ENCODE assay signal across 10 cellular contexts in the genomic region with DNA sequence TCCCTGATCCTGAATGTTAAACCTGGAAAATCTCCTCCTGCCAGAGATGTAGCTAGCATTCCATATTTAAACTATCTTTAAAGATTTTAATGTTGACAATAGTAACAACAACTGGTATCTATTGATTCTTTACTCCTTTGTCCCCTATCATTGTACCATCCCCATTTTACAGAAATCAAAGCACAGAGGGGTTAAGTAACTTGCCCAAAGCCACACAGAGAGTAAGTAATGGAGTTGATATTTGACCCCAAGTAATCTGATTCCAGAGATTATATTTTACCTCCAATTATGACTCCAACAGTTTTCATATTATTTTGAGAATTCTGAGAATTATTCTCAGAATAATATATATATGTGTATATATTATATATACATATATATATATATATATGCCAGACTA. TPM values are rescaled to one million over a fixed set of nuclear protein-coding genes. Genes with fewer than 3 reads are reported as not detected.
DNase-seq lines count a peak whose midpoint lies in the region; ATAC-seq and TF ChIP-seq lines count a peak whose summit lies in the region.
"Had no signal": no experiment of that assay in that cellular context is flagged by ENCODE, and none has a peak within 500 bp of the region (broad histone marks: within the 10 kb centered on the region; RNA-seq: fewer than 3 reads in every experiment).

No MANE protein-coding gene starts in this region.

- H3K36me3 ChIP-seq in CD8-positive, alpha-beta memory T cell (ENCODE audit: insufficient read depth, low read length), result no peaks in the 10 kb centered on the region
- no peaks in the 10 kb centered on the region for H3K36me3 ChIP-seq in KMS-11 (ENCODE audit: insufficient read depth)
- no peaks in the 10 kb centered on the region for H3K36me3 ChIP-seq in psoas muscle (ENCODE audit: insufficient read depth in 1 of 2, low read depth in 1 of 2)
- H3K36me3 ChIP-seq: adrenal gland, ovary, WERI-Rb-1 had no signal

- POLR2A ChIA-PET in CD8-positive, alpha-beta memory T cell (lab: Charles Lee), result interaction anchor here (1.6 to 2.4 kb wide), 3 partner anchors 24 to 114 kb away, joined by 4 to 11 read pairs (median 8); partner anchors contain the start of gene GNA13

- peaks cover 11% of the 10 kb centered on the region for H3K4me1 ChIP-seq in CD8-positive, alpha-beta memory T cell (ENCODE audit: insufficient read depth, low read length)
- H3K4me1 ChIP-seq in KMS-11 (ENCODE audit: low read depth, poor library complexity, severe bottlenecking), result peaks cover 22% of the 10 kb centered on the region
- peaks cover 15% of the 10 kb centered on the region for H3K4me1 ChIP-seq in psoas muscle

- no peak overlapping the region for H3K9ac ChIP-seq in KMS-11

- peak overlapping the region in 7 of 8 donors; percentile 3 to 95 (median 78) for H3K27ac Mint-ChIP-seq in CD8-positive, alpha-beta memory T cell
- H3K27ac Mint-ChIP-seq in brain, result peak overlapping the region in 2 of 5 experiments; percentile 72 to 76

- H3K4me2 ChIP-seq in KMS-11, result peak overlapping the region; percentile 80

- H3K36me3 Mint-ChIP-seq in CD8-positive, alpha-beta memory T cell, result no peaks in the 10 kb centered on the region
- H3K36me3 Mint-ChIP-seq in brain, result no peaks in the 10 kb centered on the region

- H3K79me2 ChIP-seq in KMS-11 (ENCODE audit: insufficient read depth, low read depth), result no peaks in the 10 kb centered on the region

- intact Hi-C loops in psoas muscle (cut with DNase I), result no loop called here

- CTCF ChIA-PET in CD8-positive, alpha-beta memory T cell (lab: Charles Lee), result interaction anchor here (0.7 to 4.2 kb wide), 13 partner anchors 26 to 180 kb away, joined by 3 to 23 read pairs (median 8); partner anchors contain the start of genes GNA13, LRRC37A3 and RGS9

- peak overlapping the region in 5 of 7 donors; percentile 87 to 92 (median 90) for H3K4me3 Mint-ChIP-seq in CD8-positive, alpha-beta memory T cell
- peak overlapping the region in 3 of 5 experiments; percentile 32 to 47 (median 33) for H3K4me3 Mint-ChIP-seq in brain

- DNase-seq in CD8-positive, alpha-beta memory T cell, result no peak
- DNase-seq in psoas muscle (no peak), SIG-M5 treated with dmso at 0.1 percent for 504 hours (lab: John Stamatoyannopoulos, UW; ENCODE audit: unreplicated experiment) (no peak)
- DNase-seq: ovary, WERI-Rb-1 had no signal

- no peaks in the 10 kb centered on the region for H4K20me1 ChIP-seq in KMS-11 (ENCODE audit: insufficient read depth)

- H3K27me3 ChIP-seq in CD8-positive, alpha-beta memory T cell (ENCODE audit: insufficient read depth, low read length, poor library complexity, severe bottlenecking), result no peaks in the 10 kb centered on the region
- H3K27me3 ChIP-seq in KMS-11 (ENCODE audit: insufficient read depth, low read depth) (no peaks in the 10 kb centered on the region), psoas muscle (ENCODE audit: insufficient read depth in 3 of 3, low read length in 2 of 3) (no peaks in the 10 kb centered on the region)
- H3K27me3 ChIP-seq: adrenal gland, ovary had no signal

- H3K4me1 Mint-ChIP-seq in CD8-positive, alpha-beta memory T cell, result peaks cover 16 to 30% (median 21%) of the 10 kb centered on the region in 3 donors
- peaks cover 20% of the 10 kb centered on the region for H3K4me1 Mint-ChIP-seq in brain

- no peak overlapping the region for H2AFZ ChIP-seq in KMS-11 (ENCODE audit: low read depth)

- TF ChIP-seq CTCF in KMS-11 (conservative IDR thresholded peaks at IDR 0.05; ENCODE audit: low read depth, low read length), result no peak
- TF ChIP-seq CTCF in brain (conservative IDR thresholded peaks at IDR 0.05), result no peak
- no peak for TF ChIP-seq CTCF in psoas muscle (IDR thresholded peaks at IDR 0.05)

- H3K4me3 ChIP-seq in CD8-positive, alpha-beta memory T cell (ENCODE audit: low read length), result no peak overlapping the region
- H3K4me3 ChIP-seq in KMS-11 (IDR thresholded peaks at IDR 0.05; ENCODE audit: insufficient read depth, low read depth, low read length) (no peak overlapping the region), psoas muscle (no peak overlapping the region)

- no peaks in the 10 kb centered on the region for H3K27me3 Mint-ChIP-seq in CD8-positive, alpha-beta memory T cell
- peaks cover 26% of the 10 kb centered on the region for H3K27me3 Mint-ChIP-seq in brain

- H3K27ac ChIP-seq in CD8-positive, alpha-beta memory T cell (ENCODE audit: low read depth, low read length), result no peak overlapping the region
- peak overlapping the region; percentile 90; the same call in 1 of the 2 replicates for H3K27ac ChIP-seq in KMS-11
- H3K27ac ChIP-seq in psoas muscle, result peak overlapping the region; percentile 76
- H3K27ac ChIP-seq: WERI-Rb-1 had no signal

- ATAC-seq in psoas muscle, result no peak
- no peak for ATAC-seq in HG03457 (IDR thresholded peaks at IDR 0.05; ENCODE audit: unreplicated experiment)
- ATAC-seq in GM19452 (IDR thresholded peaks at IDR 0.05; ENCODE audit: unreplicated experiment), result no peak

- H3K9me3 ChIP-seq in CD8-positive, alpha-beta memory T cell (ENCODE audit: low read length), result no peaks in the 10 kb centered on the region
- H3K9me3 ChIP-seq in psoas muscle, result no peaks in the 10 kb centered on the region
- H3K9me3 ChIP-seq: adrenal gland, ovary had no signal

- no peaks in the 10 kb centered on the region for H3K9me3 Mint-ChIP-seq in CD8-positive, alpha-beta memory T cell
- peaks cover 0 to 2% (median 0%) of the 10 kb centered on the region in 5 experiments for H3K9me3 Mint-ChIP-seq in brain

RNA-seq across cellular contexts. Expression of gene RGS9, which starts 37.7 kb away (rescaled TPM):
- total RNA-seq in CD8-positive, alpha-beta memory T cell, result 1 to 10 TPM; 1.4 to 2.6 TPM
- 8.9 TPM for polyA plus RNA-seq in CD8-positive, alpha-beta memory T cell
- polyA plus RNA-seq in brain (ENCODE audit: insufficient read depth, low read depth, low replicate concordance) (20.2 TPM), psoas muscle (1 to 10 TPM in 2 of 3 donors, under 1 TPM in 1; 0.33 to 2.1 (median 1.5) TPM)
- total RNA-seq in psoas muscle, result 1 to 10 TPM; 1.5 to 4.8 (median 2.7) TPM

RNA-seq across cellular contexts. Expression of gene GNA13, which starts 42.9 kb away (rescaled TPM):
- total RNA-seq in CD8-positive, alpha-beta memory T cell, result 10 to 100 TPM; 59.0 to 60.1 TPM
- 48.2 TPM for polyA plus RNA-seq in CD8-positive, alpha-beta memory T cell
- polyA plus RNA-seq in brain (ENCODE audit: insufficient read depth, low read depth, low replicate concordance) (24.1 TPM), psoas muscle (10 to 100 TPM; 32.7 to 67.2 (median 38.1) TPM)
- 10 to 100 TPM; 34.2 to 85.5 (median 50.4) TPM for total RNA-seq in psoas muscle
